12 cellular contexts compared by ENCODE assay signal in the genomic region with DNA sequence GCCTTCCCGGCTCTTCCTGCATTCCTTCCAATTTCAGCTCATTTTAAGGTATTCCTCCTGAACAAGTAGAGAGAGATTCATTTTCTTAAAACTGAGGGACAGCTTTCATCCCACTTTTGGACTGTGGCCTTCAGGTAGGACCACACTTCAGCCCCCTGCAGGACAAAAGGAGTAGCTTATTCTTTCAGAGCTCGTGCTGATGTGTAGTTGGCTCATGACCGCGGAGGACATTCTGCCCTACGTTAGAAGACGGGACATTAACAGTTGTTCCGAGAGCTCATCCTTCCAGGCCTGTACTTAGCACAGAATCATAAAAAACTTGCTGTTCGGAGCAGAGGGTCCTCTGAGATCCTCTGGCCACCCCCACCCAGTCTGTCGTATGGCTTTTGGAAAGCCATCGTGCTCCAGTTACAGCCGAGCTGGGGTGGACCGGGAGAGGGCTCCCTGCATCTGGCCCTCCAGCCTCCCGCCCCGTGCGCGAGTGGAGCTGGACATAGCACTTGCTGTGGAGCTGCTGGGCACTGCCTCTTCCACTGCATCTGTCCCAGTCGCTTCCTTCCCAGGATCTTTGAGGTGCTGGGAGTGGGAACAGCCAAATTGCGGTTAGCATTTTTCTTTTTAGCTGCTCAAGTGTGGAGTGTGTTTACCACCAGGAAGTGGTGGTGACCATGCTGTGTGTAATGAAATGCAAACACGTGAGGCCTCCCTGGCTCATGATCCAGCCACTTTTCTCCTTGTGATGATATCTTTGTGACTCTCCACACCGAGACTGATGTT.
DNase-seq lines count a peak whose midpoint lies in the region; TF ChIP-seq lines count a peak whose summit lies in the region.
"Had no signal": no experiment of that assay in that cellular context is flagged by ENCODE, and none has a peak within 500 bp of the region (broad histone marks: within the 10 kb centered on the region; RNA-seq: fewer than 3 reads in every experiment).

No MANE protein-coding gene starts in this region.

- H3K79me2 ChIP-seq in osteoblast (ENCODE audit: insufficient read depth, low read length) (peaks cover 3% of the 10 kb centered on the region), MM.1S (ENCODE audit: low read length) (no peaks in the 10 kb centered on the region)
- H3K79me2 ChIP-seq: hepatocyte had no signal

- TF ChIP-seq CTCF in HFFc6 (IDR thresholded peaks at IDR 0.05) = peak; percentile 53
- peak; percentile 22 for TF ChIP-seq CTCF in osteoblast (IDR thresholded peaks at IDR 0.05; ENCODE audit: extremely low read depth, low read depth, low read length)
- no peak for TF ChIP-seq CTCF in MM.1S (IDR thresholded peaks at IDR 0.05; ENCODE audit: low read length)

- H3K36me3 ChIP-seq in osteoblast (ENCODE audit: insufficient read depth, low read length) (peaks cover 6% of the 10 kb centered on the region), MM.1S (replicated peaks; ENCODE audit: insufficient read depth, low read length) (peaks cover 5% of the 10 kb centered on the region; the same call in 1 of the 2 replicates)

- H3K9me2 ChIP-seq in MM.1S (replicated peaks; ENCODE audit: insufficient read depth, low read length) = no peaks in the 10 kb centered on the region

- no peaks in the 10 kb centered on the region for H3F3A ChIP-seq in MM.1S (ENCODE audit: insufficient read depth, low read length)

- H4K20me1 ChIP-seq in osteoblast (ENCODE audit: insufficient read depth, low read length) (peaks cover 44% of the 10 kb centered on the region), MM.1S (ENCODE audit: insufficient read depth, low read length) (no peaks in the 10 kb centered on the region)

- H3K9ac ChIP-seq in MM.1S (ENCODE audit: low read length) = no peak overlapping the region

- H3K9me3 Mint-ChIP-seq in HFFc6 = no peaks in the 10 kb centered on the region

- peaks cover 16% of the 10 kb centered on the region for H3K4me1 Mint-ChIP-seq in HFFc6 (ENCODE audit: low read depth)

- H3K27me3 Mint-ChIP-seq in HFFc6 (ENCODE audit: insufficient read depth) = no peaks in the 10 kb centered on the region

- H3K9me3 ChIP-seq in osteoblast (ENCODE audit: low read depth, low read length) = no peaks in the 10 kb centered on the region
- no peaks in the 10 kb centered on the region for H3K9me3 ChIP-seq in MM.1S (replicated peaks; ENCODE audit: insufficient read depth, low read length)

- H3K27ac ChIP-seq in osteoblast (ENCODE audit: low read depth, low read length) = peak overlapping the region; percentile 33
- H3K27ac ChIP-seq in MM.1S (ENCODE audit: low read length) = no peak overlapping the region
- H3K27ac ChIP-seq: hepatocyte had no signal

- H3K4me1 ChIP-seq in osteoblast (ENCODE audit: insufficient read depth, low read length) = peaks cover 11% of the 10 kb centered on the region
- no peaks in the 10 kb centered on the region for H3K4me1 ChIP-seq in MM.1S (ENCODE audit: low read length)

- no peaks in the 10 kb centered on the region for H3K36me3 Mint-ChIP-seq in HFFc6 (ENCODE audit: low read depth)

- H2AFZ ChIP-seq in osteoblast (ENCODE audit: low read length) = no peak overlapping the region
- H2AFZ ChIP-seq in MM.1S (ENCODE audit: low read length) = no peak overlapping the region
- H2AFZ ChIP-seq: hepatocyte had no signal

- H3K27ac Mint-ChIP-seq in HFFc6 = no peak overlapping the region

- no peak overlapping the region for H3K4me3 Mint-ChIP-seq in HFFc6

- H3K27me3 ChIP-seq in osteoblast (ENCODE audit: insufficient read depth, low read length) = no peaks in the 10 kb centered on the region
- H3K27me3 ChIP-seq in MM.1S (replicated peaks; ENCODE audit: insufficient read depth, low read length) = no peaks in the 10 kb centered on the region
- H3K27me3 ChIP-seq: hepatocyte had no signal

- peak overlapping the region; percentile 29 for H3K4me2 ChIP-seq in osteoblast (ENCODE audit: insufficient read depth, low read length)
- no peak overlapping the region for H3K4me2 ChIP-seq in MM.1S (ENCODE audit: low read depth, low read length)
- H3K4me2 ChIP-seq: hepatocyte had no signal

- H3K4me3 ChIP-seq in osteoblast (ENCODE audit: insufficient read depth, low read length) = no peak overlapping the region
- H3K4me3 ChIP-seq in MM.1S (ENCODE audit: low read length) = no peak overlapping the region
- H3K4me3 ChIP-seq: hepatocyte had no signal

- DNase-seq in NCI-H1417 (lab: John Stamatoyannopoulos, UW) (peak in 2 of 3 experiments; percentile 0 to 7), NCI-H1417 treated with DMSO at 0.1 percent for 48 hours (lab: John Stamatoyannopoulos, UW) (no peak), HFFc6 (no peak), dermis blood vessel endothelial cell (peak; percentile 20), osteoblast (ENCODE audit: insufficient read length, low spot score, missing footprints) (peak; percentile 94), MM.1S (no peak), iPS-NIHi11 (ENCODE audit: low spot score) (no peak)
- no peak for DNase-seq in effector CD8-positive, alpha-beta T cell (lab: John Stamatoyannopoulos, UW)
- DNase-seq: activated gamma-delta T cell treated with Interleukin-2 at 50 U/mL for 16 hours; NCI-H2081; stimulated activated naive CD4-positive, alpha-beta T cell had no signal

Comparison
In these comparisons a context has a peak if more than half of its experiments do, and no peak if none do; other contexts are left out.
1. DNase-seq: peak in NCI-H1417 (2 of 3), dermis blood vessel endothelial cell (single experiment) and osteoblast (single experiment); none in NCI-H1417 treated with DMSO at 0.1 percent for 48 hours (single experiment), HFFc6 (single experiment), MM.1S (single experiment), effector CD8-positive, alpha-beta T cell (single experiment) and iPS-NIHi11 (single experiment).